Comparison of ENCODE assay signal across 8 cellular contexts in genomic region chr1:167454304-167454928, GRCh38.
DNase-seq lines count a peak whose midpoint lies in the region; ATAC-seq and TF ChIP-seq lines count a peak whose summit lies in the region.

No MANE protein-coding gene starts in this region.

- TF ChIP-seq POLR2A in lower leg skin (IDR thresholded peaks at IDR 0.05): no peak
- no peak for TF ChIP-seq POLR2A in upper lobe of left lung (IDR thresholded peaks at IDR 0.05)

- H3K27me3 ChIP-seq in BJ (ENCODE audit: control insufficient read depth, insufficient read depth, low read length) (peaks cover 6% of the 10 kb centered on the region; the same call in 1 of the 2 replicates), upper lobe of left lung (no peaks in the 10 kb centered on the region)

- H3K9me3 ChIP-seq in upper lobe of left lung: no peaks in the 10 kb centered on the region

- POLR2A ChIA-PET in BJ (lab: Charles Lee): interaction anchor here (0.7 kb wide), 1 partner anchor 682 kb away, joined by 3 read pairs; the partner anchor contains the start of gene GPR161
- POLR2A ChIA-PET in activated naive CD8-positive, alpha-beta T cell treated with anti-CD3 and anti-CD28 coated beads, Interleukin-2, amount 10 ng/mL, durations not matched to agents 7 days and 5 days (lab: Charles Lee): interaction anchor here (1.2 to 9.0 kb wide), 11 partner anchors 7 to 62 kb away, joined by 3 to 63 read pairs (median 7); partner anchors contain the start of gene CD247

- ATAC-seq in HG03521 (IDR thresholded peaks at IDR 0.05; ENCODE audit: unreplicated experiment) (peak; percentile 4), upper lobe of left lung (ENCODE audit: low FRiP score in 2 of 2) (no peak), HG03196 (IDR thresholded peaks at IDR 0.05; ENCODE audit: unreplicated experiment) (no peak), HG02763 (IDR thresholded peaks at IDR 0.05; ENCODE audit: unreplicated experiment) (no peak)
- ATAC-seq in activated naive CD8-positive, alpha-beta T cell treated with anti-CD3 and anti-CD28 coated beads, Interleukin-2, amount 10 ng/mL, durations not matched to agents 7 days and 5 days (ENCODE audit: low read depth): no peak

- H3K9me3 Mint-ChIP-seq in activated naive CD8-positive, alpha-beta T cell treated with anti-CD3 and anti-CD28 coated beads, Interleukin-2, amount 10 ng/mL, durations not matched to agents 7 days and 5 days: no peaks in the 10 kb centered on the region

- H3K36me3 Mint-ChIP-seq in activated naive CD8-positive, alpha-beta T cell treated with anti-CD3 and anti-CD28 coated beads, Interleukin-2, amount 10 ng/mL, durations not matched to agents 7 days and 5 days: peaks cover 11% of the 10 kb centered on the region

- H3K4me3 ChIP-seq in BJ (ENCODE audit: low read depth, low read length) (peak overlapping the region; percentile 50), lower leg skin (ENCODE audit: low read depth, poor library complexity, severe bottlenecking) (peak overlapping the region; percentile 61), upper lobe of left lung (peak overlapping the region; percentile 58 to 84 (median 68))

- no peak for TF ChIP-seq EP300 in upper lobe of left lung (IDR thresholded peaks at IDR 0.05)

- DNase-seq in BJ (ENCODE audit: low read depth) (no peak), lower leg skin (ENCODE audit: low spot score in 2 of 2) (peak in 1 of 2 donors; percentile 68), upper lobe of left lung (no peak), GM20000 (ENCODE audit: low spot score) (no peak)
- DNase-seq in activated naive CD8-positive, alpha-beta T cell treated with anti-CD3 and anti-CD28 coated beads, Interleukin-2, amount 10 ng/mL, durations not matched to agents 7 days and 5 days: peak; percentile 62

- no peaks in the 10 kb centered on the region for H3K27me3 Mint-ChIP-seq in activated naive CD8-positive, alpha-beta T cell treated with anti-CD3 and anti-CD28 coated beads, Interleukin-2, amount 10 ng/mL, durations not matched to agents 7 days and 5 days

- peak overlapping the region; percentile 78 for H3K4me3 Mint-ChIP-seq in activated naive CD8-positive, alpha-beta T cell treated with anti-CD3 and anti-CD28 coated beads, Interleukin-2, amount 10 ng/mL, durations not matched to agents 7 days and 5 days

- TF ChIP-seq CTCF in BJ (IDR thresholded peaks at IDR 0.05; ENCODE audit: insufficient read depth, low read depth, low read length) (no peak), lower leg skin (IDR thresholded peaks at IDR 0.05) (no peak), upper lobe of left lung (IDR thresholded peaks at IDR 0.05) (no peak), GM20000 (IDR thresholded peaks at IDR 0.05; ENCODE audit: extremely low read depth, missing control alignments) (no peak)

- peak overlapping the region; percentile 80 for H3K27ac Mint-ChIP-seq in activated naive CD8-positive, alpha-beta T cell treated with anti-CD3 and anti-CD28 coated beads, Interleukin-2, amount 10 ng/mL, durations not matched to agents 7 days and 5 days

- H3K36me3 ChIP-seq in BJ (ENCODE audit: control insufficient read depth, insufficient read depth, low read length) (no peaks in the 10 kb centered on the region), upper lobe of left lung (no peaks in the 10 kb centered on the region)

- intact Hi-C loops in lower leg skin (cut with DNase I; ENCODE audit: low total_unique reads): no loop called here

- peaks cover 5 to 10% (median 7%) of the 10 kb centered on the region in 4 donors for H3K4me1 ChIP-seq in upper lobe of left lung

- CTCF ChIA-PET in BJ (lab: Yijun Ruan, JAX): interaction anchor here (0.8 to 4.9 kb wide), 5 partner anchors 13 to 388 kb away, joined by 3 to 38 read pairs (median 5); no protein-coding TSS in a partner anchor

- peak overlapping the region; percentile 72 to 87 (median 86) for H3K27ac ChIP-seq in upper lobe of left lung

- WGBS in lower leg skin, 2 donors: 22 to 33% methylated on average over 15 to 21 of the region's 21 CpGs
- WGBS in upper lobe of left lung, 2 donors: 28 to 84% methylated on average over 6 to 19 of the region's 21 CpGs

- peaks cover 50% of the 10 kb centered on the region for H3K4me1 Mint-ChIP-seq in activated naive CD8-positive, alpha-beta T cell treated with anti-CD3 and anti-CD28 coated beads, Interleukin-2, amount 10 ng/mL, durations not matched to agents 7 days and 5 days
